ENCODE assay signal across 17 cellular contexts in the genomic region with DNA sequence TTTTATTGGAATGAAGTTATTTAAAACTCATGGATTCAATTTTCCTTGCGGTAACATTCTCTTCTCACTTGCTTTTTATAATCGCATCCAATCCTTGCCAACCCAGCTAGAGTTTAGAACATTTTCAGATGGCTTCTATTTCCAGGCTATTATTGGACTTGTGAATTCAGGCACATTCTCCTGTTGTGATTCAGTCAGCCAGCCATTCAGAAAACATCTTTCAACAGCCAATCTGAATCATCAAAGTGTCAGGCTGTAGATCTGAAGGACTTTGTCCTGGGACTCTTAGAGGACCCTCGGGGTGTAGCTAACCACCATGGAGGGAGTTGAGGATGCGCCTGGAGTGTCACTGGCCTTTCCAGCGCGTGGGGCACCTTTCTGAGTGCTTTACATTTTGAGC.
DNase-seq lines count a peak whose midpoint lies in the region; ATAC-seq and TF ChIP-seq lines count a peak whose summit lies in the region.
"Had no signal": no experiment of that assay in that cellular context is flagged by ENCODE, and none has a peak within 500 bp of the region (broad histone marks: within the 10 kb centered on the region; RNA-seq: fewer than 3 reads in every experiment).

No MANE protein-coding gene starts in this region.

- H3K27ac ChIP-seq in ascending aorta (peak overlapping the region; percentile 74 to 80), foreskin keratinocyte (no peak overlapping the region)
- H3K27ac ChIP-seq: parathyroid adenoma had no signal

- TF ChIP-seq CTCF in ascending aorta (IDR thresholded peaks at IDR 0.05): no peak
- TF ChIP-seq CTCF in foreskin keratinocyte (conservative IDR thresholded peaks at IDR 0.05): no peak
- no peak for TF ChIP-seq CTCF in glutamatergic neuron (IDR thresholded peaks at IDR 0.05; ENCODE audit: partially characterized antibody, unreplicated experiment)

- ATAC-seq in foreskin keratinocyte: peak; percentile 18
- ATAC-seq in HG02840 (IDR thresholded peaks at IDR 0.05; ENCODE audit: low FRiP score, unreplicated experiment): no peak
- ATAC-seq in naive thymus-derived CD8-positive, alpha-beta T cell: no peak
- ATAC-seq: activated CD4-positive, CD25-positive, alpha-beta regulatory T cell treated with anti-CD3 and anti-CD28 coated beads, Interleukin-2, amount 50 U/mL, for 24 hours had no signal

- POLR2A ChIA-PET in naive thymus-derived CD8-positive, alpha-beta T cell (lab: Charles Lee): no interaction called here

- H3K4me3 Mint-ChIP-seq in naive thymus-derived CD8-positive, alpha-beta T cell: no peak overlapping the region
- no peak overlapping the region for H3K4me3 Mint-ChIP-seq in glutamatergic neuron (ENCODE audit: unreplicated experiment)
- H3K4me3 Mint-ChIP-seq: CD14-positive monocyte; stimulated activated naive CD8-positive, alpha-beta T cell treated with anti-CD3 and anti-CD28 coated beads, Interleukin-15, Interleukin-2, amounts not matched to agents 100 ng/mL and 50 ng/mL, for 24 hours had no signal

- peaks cover 0 to 71% (median 6%) of the 10 kb centered on the region in 3 donors for H3K36me3 Mint-ChIP-seq in naive thymus-derived CD8-positive, alpha-beta T cell
- peaks cover 4% of the 10 kb centered on the region for H3K36me3 Mint-ChIP-seq in glutamatergic neuron (ENCODE audit: unreplicated experiment)

- DNase-seq in GM03348 (ENCODE audit: low spot score) (peak; percentile 87), ascending aorta (ENCODE audit: low spot score in 2 of 2) (peak in 1 of 2 donors; percentile 55), foreskin keratinocyte (no peak), renal cortical epithelial cell (ENCODE audit: low read depth) (peak; percentile 22), RKO (ENCODE audit: low spot score) (no peak), glutamatergic neuron (no peak)
- DNase-seq in naive thymus-derived CD8-positive, alpha-beta T cell: no peak
- DNase-seq: activated T-cell treated with anti-CD3 and anti-CD28 coated beads for 4 hours; GOT3; NCI-H345; OCI-M1; stimulated activated CD4-positive, alpha-beta T cell treated with anti-CD3 and anti-CD28 coated beads, Interleukin-4, amount 100 ng/mL, for 4 hours had no signal

- H3K4me3 ChIP-seq in ascending aorta: no peak overlapping the region

- peak overlapping the region in 5 of 10 donors; percentile 16 to 63 (median 41) for H3K27ac Mint-ChIP-seq in naive thymus-derived CD8-positive, alpha-beta T cell
- no peak overlapping the region for H3K27ac Mint-ChIP-seq in glutamatergic neuron (ENCODE audit: unreplicated experiment)
- H3K27ac Mint-ChIP-seq: stimulated activated naive CD8-positive, alpha-beta T cell treated with anti-CD3 and anti-CD28 coated beads, Interleukin-15, Interleukin-2, amounts not matched to agents 100 ng/mL and 50 ng/mL, for 24 hours had no signal

- H3K36me3 ChIP-seq in ascending aorta: peaks cover 7% of the 10 kb centered on the region in 2 donors

- H3K27me3 ChIP-seq in ascending aorta (no peaks in the 10 kb centered on the region), foreskin keratinocyte (no peaks in the 10 kb centered on the region)

- H3K9me3 ChIP-seq in ascending aorta: no peaks in the 10 kb centered on the region

- no peaks in the 10 kb centered on the region for H3K9me3 Mint-ChIP-seq in naive thymus-derived CD8-positive, alpha-beta T cell
- H3K9me3 Mint-ChIP-seq in glutamatergic neuron (ENCODE audit: unreplicated experiment): peaks cover 13% of the 10 kb centered on the region
- H3K9me3 Mint-ChIP-seq: CD14-positive monocyte; stimulated activated naive CD8-positive, alpha-beta T cell treated with anti-CD3 and anti-CD28 coated beads, Interleukin-15, Interleukin-2, amounts not matched to agents 100 ng/mL and 50 ng/mL, for 24 hours had no signal

- H3K4me1 ChIP-seq in ascending aorta (peaks cover 3 to 20% of the 10 kb centered on the region in 2 donors), foreskin keratinocyte (no peaks in the 10 kb centered on the region)
- H3K4me1 ChIP-seq: parathyroid adenoma had no signal

- intact Hi-C loops in ascending aorta (cut with DNase I): loop anchor here (2.0 to 5.0 kb wide), 2 partner anchors 44 to 90 kb away; a partner anchor contains a TSS

- no peaks in the 10 kb centered on the region for H3K27me3 Mint-ChIP-seq in naive thymus-derived CD8-positive, alpha-beta T cell
- peaks cover 6% of the 10 kb centered on the region for H3K27me3 Mint-ChIP-seq in glutamatergic neuron (ENCODE audit: unreplicated experiment)
- H3K27me3 Mint-ChIP-seq: stimulated activated naive CD8-positive, alpha-beta T cell treated with anti-CD3 and anti-CD28 coated beads, Interleukin-15, Interleukin-2, amounts not matched to agents 100 ng/mL and 50 ng/mL, for 24 hours had no signal

- peaks cover 31 to 65% (median 64%) of the 10 kb centered on the region in 4 donors for H3K4me1 Mint-ChIP-seq in naive thymus-derived CD8-positive, alpha-beta T cell
- H3K4me1 Mint-ChIP-seq in glutamatergic neuron (ENCODE audit: low read depth, unreplicated experiment): peaks cover 26% of the 10 kb centered on the region

Comparison
In these comparisons a context has a peak if more than half of its experiments do, and no peak if none do; other contexts are left out.
1. DNase-seq: peak in GM03348 (single experiment) and renal cortical epithelial cell (single experiment); none in foreskin keratinocyte (0 of 2), naive thymus-derived CD8-positive, alpha-beta T cell (0 of 10), RKO (single experiment) and glutamatergic neuron (single experiment).